ENCODE assay signal across 9 cellular contexts in the genomic region with DNA sequence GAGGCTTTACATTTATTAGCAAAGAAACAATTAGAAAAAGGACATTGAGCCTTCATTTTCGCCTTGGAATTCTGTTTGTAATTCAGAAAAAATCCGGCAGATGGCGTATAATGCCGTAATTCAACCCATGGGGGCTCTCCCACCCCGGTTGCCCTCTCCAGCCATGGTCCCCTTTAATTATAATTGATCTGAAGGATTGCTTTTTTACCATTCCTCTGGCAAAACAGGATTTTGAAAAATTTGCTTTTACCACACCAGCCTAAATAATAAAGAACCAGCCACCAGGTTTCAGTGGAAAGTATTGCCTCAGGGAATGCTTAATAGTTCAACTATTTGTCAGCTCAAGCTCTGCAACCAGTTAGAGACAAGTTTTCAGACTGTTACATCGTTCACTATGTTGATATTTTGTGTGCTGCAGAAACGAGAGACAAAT. TPM values are rescaled to one million over a fixed set of nuclear protein-coding genes. Genes with fewer than 3 reads are reported as not detected.
DNase-seq lines count a peak whose midpoint lies in the region; ATAC-seq, FAIRE-seq and TF ChIP-seq lines count a peak whose summit lies in the region.
"Not testable (repeated sequence)": the region's sequence is repeated elsewhere in the genome, so short reads cannot be mapped to it uniquely, and the experiment has no call there.
"Had no signal": no experiment of that assay in that cellular context is flagged by ENCODE, and none has a peak within 500 bp of the region (broad histone marks: within the 10 kb centered on the region; RNA-seq: fewer than 3 reads in every experiment).

No MANE protein-coding gene starts in this region.

- TF ChIP-seq POLR2A in GM12878 (IDR thresholded peaks at IDR 0.05; ENCODE audit: low read depth, low read length); sigmoid colon (IDR thresholded peaks at IDR 0.05): not testable (repeated sequence)

- POLR2A ChIA-PET in A673 (lab: Charles Lee; ENCODE audit: low non-redundant PET); GM10248 (lab: Yijun Ruan, JAX); GM12878 (lab: Charles Lee): not testable (repeated sequence)

- not testable (repeated sequence) for H3K4me3 ChIP-seq in A673 (ENCODE audit: low read depth, low read length, poor library complexity, severe bottlenecking); Loucy (ENCODE audit: low read length, poor library complexity, severe bottlenecking); GM12878; fibroblast of mammary gland (ENCODE audit: control insufficient read depth, low read depth, low read length); lower lobe of right lung; sigmoid colon

- not testable (repeated sequence) for H2AFZ ChIP-seq in Loucy (ENCODE audit: low read length); GM12878 (ENCODE audit: control insufficient read depth, low read depth, low read length)

- not testable (repeated sequence) for H4K20me1 ChIP-seq in Loucy (ENCODE audit: insufficient read depth, low read length, poor library complexity, severe bottlenecking); GM12878 (ENCODE audit: control insufficient read depth, insufficient read depth)

- H3K27me3 ChIP-seq in A673 (replicated peaks; ENCODE audit: insufficient read depth, low read depth, low read length, poor library complexity); Loucy (ENCODE audit: insufficient read depth, low read length, poor library complexity, severe bottlenecking); GM12878 (replicated peaks in 1 of 2; ENCODE audit: control insufficient read depth in 2 of 2, insufficient read depth in 2 of 2, low read length in 1 of 2); lower lobe of right lung (ENCODE audit: low read depth); sigmoid colon: not testable (repeated sequence)

- 0% methylated on average over 7 of the region's 7 CpGs for WGBS in GM12878 (ENCODE audit: insufficient coverage, insufficient replicate concordance, low lambda C conversion rate, missing lambda C conversion rate)
- WGBS in sigmoid colon, 2 donors: 3 to 13% methylated on average over 7 of the region's 7 CpGs

- TF ChIP-seq CTCF in A673 (conservative IDR thresholded peaks at IDR 0.05; ENCODE audit: low read depth, low read length) (peak; percentile 69), GM10248 (IDR thresholded peaks at IDR 0.05; ENCODE audit: control extremely low read depth, extremely low read depth, low read depth, missing control alignments) (peak; percentile 53), Loucy (conservative IDR thresholded peaks at IDR 0.05; ENCODE audit: low read length) (peak; percentile 72), GM12878 (IDR thresholded peaks at IDR 0.05 in 2 of 3, conservative IDR thresholded peaks at IDR 0.05 in 1 of 3; ENCODE audit: control insufficient read depth in 2 of 3, extremely low read depth in 1 of 3, insufficient read depth in 1 of 3, low read depth in 3 of 3, low read length in 3 of 3) (peak; percentile 30 to 41 (median 40); a peak in 3 of 6 replicates), fibroblast of mammary gland (conservative IDR thresholded peaks at IDR 0.05; ENCODE audit: control insufficient read depth, insufficient read depth, low read depth, low read length) (peak; percentile 45), lower lobe of right lung (IDR thresholded peaks at IDR 0.05) (peak; percentile 62), sigmoid colon (IDR thresholded peaks at IDR 0.05) (peak; percentile 5 to 67 (median 38))

- H3K4me1 ChIP-seq in A673 (ENCODE audit: insufficient read depth, low read length, poor library complexity, severe bottlenecking) (peaks cover 38% of the 10 kb centered on the region), Loucy (ENCODE audit: insufficient read depth, low read length, poor library complexity, severe bottlenecking) (peaks cover 51% of the 10 kb centered on the region)
- not testable (repeated sequence) for H3K4me1 ChIP-seq in GM12878 (ENCODE audit: control insufficient read depth, insufficient read depth, low read length); lower lobe of right lung; sigmoid colon

- H3K36me3 ChIP-seq in A673 (ENCODE audit: insufficient read depth, low read length, poor library complexity, severe bottlenecking); Loucy (ENCODE audit: insufficient read depth, low read length); GM12878 (ENCODE audit: control insufficient read depth in 2 of 2, insufficient read depth in 2 of 2, low read length in 1 of 2); lower lobe of right lung; sigmoid colon: not testable (repeated sequence)

- CTCF ChIA-PET in A673 (lab: Charles Lee): interaction anchor here (2.2 kb wide), 1 partner anchor 50 kb away, joined by 20 read pairs; no protein-coding TSS in a partner anchor
- CTCF ChIA-PET in GM10248 (lab: Yijun Ruan, JAX): interaction anchor here (1.5 to 2.5 kb wide), 2 partner anchors 304 to 308 kb away, joined by 3 to 10 read pairs; no protein-coding TSS in a partner anchor
- CTCF ChIA-PET in GM12878 (lab: Yijun Ruan, JAX): interaction anchor here (0.8 kb wide), 1 partner anchor 165 kb away, joined by 4 read pairs; no protein-coding TSS in a partner anchor

- not testable (repeated sequence) for H3K9me2 ChIP-seq in Loucy (replicated peaks; ENCODE audit: low read depth, low read length)

- not testable (repeated sequence) for BruUV-seq in A673 (replicated peaks; lab: Mats Ljungman, UMichigan); GM12878 (replicated peaks; lab: Mats Ljungman, UMichigan)

- peak; percentile 64 for DNase-seq in A673 (ENCODE audit: low spot score)
- not testable (repeated sequence) for DNase-seq in GM10248 (ENCODE audit: extremely low spot score); GM12878 (ENCODE audit: low read depth, low spot score); fibroblast of mammary gland (ENCODE audit: low read depth); lower lobe of right lung
- DNase-seq in SK-MEL-5 (ENCODE audit: low read depth, low spot score): peak; percentile 50
- DNase-seq in sigmoid colon: peak; percentile 50

- intact Hi-C loops in A673 (cut with micrococcal nuclease; ENCODE audit: unreplicated experiment) (loop anchor here (1.0 to 5.0 kb wide), 3 partner anchors 49 to 305 kb away; a partner anchor contains a TSS), GM12878 (cut with micrococcal nuclease; ENCODE audit: unreplicated experiment) (loop anchor here (1.0 to 5.0 kb wide), 3 partner anchors 49 to 307 kb away; a partner anchor contains a TSS), sigmoid colon (cut with DNase I) (loop anchor here (5.0 to 10.0 kb wide), 3 partner anchors 57 to 305 kb away; a partner anchor contains a TSS)
- intact Hi-C loops in lower lobe of right lung (cut with DNase I): not testable (repeated sequence)

- RAD21 ChIA-PET in GM12878 (lab: Charles Lee; ENCODE audit: unreplicated experiment): not testable (repeated sequence)

- not testable (repeated sequence) for H3K9me3 ChIP-seq in A673 (ENCODE audit: low read depth, low read length, poor library complexity, severe bottlenecking); Loucy (ENCODE audit: insufficient read depth, low read depth, low read length); GM12878 (replicated peaks; ENCODE audit: control insufficient read depth, insufficient read depth, low read length); lower lobe of right lung; sigmoid colon

- peak; percentile 31 for FAIRE-seq in GM12878 (lab: Jason Lieb, UNC)

- not testable (repeated sequence) for H3F3A ChIP-seq in Loucy (ENCODE audit: low read depth)

- peak overlapping the region; percentile 33 for H3K9ac ChIP-seq in Loucy (ENCODE audit: low read depth, low read length, poor library complexity, severe bottlenecking)
- not testable (repeated sequence) for H3K9ac ChIP-seq in GM12878 (ENCODE audit: control insufficient read depth, insufficient read depth, low read length)

- in situ Hi-C loops in SK-MEL-5 (cut with HindIII; ENCODE audit: low pct_unique_long_range_greater_than_20kb, low sequenced_read_pairs); GM12878 (cut with MboI): not testable (repeated sequence)

- H3K79me2 ChIP-seq in Loucy (ENCODE audit: insufficient read depth, low read length); GM12878 (ENCODE audit: control insufficient read depth, insufficient read depth, low read length): not testable (repeated sequence)

- SMC1A ChIA-PET in GM12878 (lab: Charles Lee; ENCODE audit: uncharacterized antibody, unreplicated experiment): not testable (repeated sequence)

- not testable (repeated sequence) for TF ChIP-seq EP300 in GM12878 (IDR thresholded peaks at IDR 0.05; ENCODE audit: borderline replicate concordance in 1 of 2, control insufficient read depth in 1 of 2, low read depth in 2 of 2, low read length in 2 of 2); sigmoid colon (IDR thresholded peaks at IDR 0.05)

- not testable (repeated sequence) for H3K27ac ChIP-seq in A673 (ENCODE audit: low read depth, low read length, poor library complexity, severe bottlenecking); GM12878 (ENCODE audit: control insufficient read depth, insufficient read depth); lower lobe of right lung; sigmoid colon

- peak; percentile 44 for TF ChIP-seq RAD21 in GM12878 (IDR thresholded peaks at IDR 0.05; ENCODE audit: insufficient read depth, low read depth, low read length)

- not testable (repeated sequence) for ATAC-seq in GM12878, lower lobe of right lung

- not testable (repeated sequence) for H3K4me2 ChIP-seq in Loucy (ENCODE audit: low read depth, low read length, poor library complexity, severe bottlenecking); GM12878 (ENCODE audit: control insufficient read depth, insufficient read depth)

RNA-seq across cellular contexts. Expression of a gene that starts 38.2 kb away (rescaled TPM):
- not detected in 2 replicates for total RNA-seq in A673 (2021)
- not detected in 2 replicates for total RNA-seq in SK-MEL-5 (2014; rRNA removed; shearing (Covaris generic))
- not detected in 2 replicates for polyA plus RNA-seq in SK-MEL-5 (2015; cell fraction: cytosol; rRNA removed)
- not detected in 2 replicates for polyA plus RNA-seq in SK-MEL-5 (2015; cell fraction: nucleus; rRNA removed)
- total RNA-seq in GM12878 (2013; cell fraction: nucleolus; rRNA removed): not detected in 2 replicates
- not detected in 2 replicates for total RNA-seq in GM12878 (2014; rRNA removed)
- not detected in 2 replicates for total RNA-seq in GM12878 (2014; rRNA removed; fragmentation: Illumina TruSeq; extraction: Trizol)
- not detected in 2 replicates for total RNA-seq in GM12878 (2021)
- not detected for polyA plus RNA-seq in GM12878 (2011; ENCODE audit: low read depth)
- polyA plus RNA-seq in GM12878 (2011; rRNA removed): not detected in 2 replicates
- polyA plus RNA-seq in GM12878 (2011; cell fraction: cytosol; rRNA removed): not detected in 2 replicates
- polyA plus RNA-seq in GM12878 (2011; cell fraction: nucleus; rRNA removed): not detected in 2 replicates
- not detected in 2 replicates for polyA plus RNA-seq in GM12878 (2012)
- polyA plus RNA-seq in GM12878 (2014; fragmentation: Illumina TruSeq; extraction: Trizol): not detected in 2 replicates
- not detected for polyA plus RNA-seq in GM12878 (2014; fragmentation: Nextera tagmentation; extraction: Ambion mirVana)
- not detected in 2 replicates for polyA plus RNA-seq in GM12878 (2014; rRNA removed)
- not detected for polyA plus RNA-seq in GM12878 (2016; fragmentation: Nextera tagmentation; extraction: Ambion mirVana)
- not detected in 2 replicates for polyA minus RNA-seq in GM12878 (2011; rRNA and poly(A)+ RNA removed)
- polyA minus RNA-seq in GM12878 (2011; cell fraction: cytosol; rRNA and poly(A)+ RNA removed): not detected in 2 replicates
- polyA minus RNA-seq in GM12878 (2011; cell fraction: nucleus; rRNA and poly(A)+ RNA removed): not detected in 2 replicates
- not detected for total RNA-seq in lower lobe of right lung
- total RNA-seq in sigmoid colon: not detected
- polyA plus RNA-seq in sigmoid colon: not detected
- total RNA-seq: activated naive CD8-positive, alpha-beta T cell treated with anti-CD3 and anti-CD28 coated beads, Interleukin-2, amount 10 ng/mL, durations not matched to agents 7 days and 5 days had no signal
